In the genomic region with DNA sequence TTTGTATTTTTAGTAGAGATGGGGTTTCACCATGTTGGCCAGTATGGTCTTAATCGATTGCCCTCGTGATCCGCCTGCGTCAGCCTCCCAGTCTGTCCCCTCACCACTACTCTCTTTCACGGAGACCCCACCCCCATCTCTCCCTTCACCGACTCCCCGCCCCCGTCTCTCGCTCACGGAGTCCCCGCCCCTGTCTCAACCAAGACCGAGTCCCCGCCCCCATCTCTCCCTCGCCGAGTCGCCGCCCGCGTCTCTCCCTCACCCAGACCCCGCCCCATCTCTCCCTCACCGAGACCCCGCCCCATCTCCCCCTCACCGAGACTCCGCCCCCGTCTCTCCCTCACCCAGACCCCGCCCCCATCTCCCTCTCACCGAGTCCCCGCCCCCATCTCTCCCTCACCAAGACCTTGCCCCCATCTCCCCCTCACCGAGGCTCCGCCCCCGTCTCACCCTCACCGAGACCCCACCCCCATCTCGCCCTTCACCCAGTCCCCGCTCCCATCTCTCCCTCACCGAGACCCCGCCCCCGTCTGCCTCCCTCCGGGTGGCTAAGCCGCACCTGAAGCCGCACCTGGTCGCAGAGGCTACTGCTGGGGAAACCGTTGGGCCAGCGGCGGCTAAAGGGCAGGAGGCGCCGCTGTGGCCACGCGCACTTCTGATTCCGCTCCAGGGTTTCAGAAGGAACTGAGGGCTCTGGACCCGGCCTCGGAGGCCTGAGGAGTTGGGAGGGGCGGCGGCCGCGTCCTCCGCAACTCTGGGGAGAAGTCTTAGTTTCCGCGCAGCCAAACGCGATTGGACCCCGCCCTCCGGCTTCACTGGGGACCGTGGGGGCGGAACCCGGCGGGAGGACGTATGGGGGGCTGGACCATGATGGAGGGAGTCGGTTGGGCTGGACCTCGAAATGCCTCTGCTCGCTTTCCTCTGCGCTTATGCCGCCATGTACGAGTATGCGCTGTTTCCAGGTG, we compare ENCODE assay signal across 8 cellular contexts.
DNase-seq lines count a peak whose midpoint lies in the region; ATAC-seq and TF ChIP-seq lines count a peak whose summit lies in the region.

No MANE protein-coding gene starts in this region.

- peak; percentile 77 for ATAC-seq in GM21723 (IDR thresholded peaks at IDR 0.05; ENCODE audit: unreplicated experiment)

- H3K27me3 Mint-ChIP-seq in nephron progenitor cell (ENCODE audit: low read depth, poor library complexity), result no peaks in the 10 kb centered on the region
- no peaks in the 10 kb centered on the region for H3K27me3 Mint-ChIP-seq in stimulated activated naive CD8-positive, alpha-beta T cell treated with anti-CD3 and anti-CD28 coated beads, Interleukin-15, Interleukin-2, amounts not matched to agents 100 ng/mL and 50 ng/mL, for 24 hours

- POLR2A ChIA-PET in RWPE1 (lab: Yijun Ruan, JAX; ENCODE audit: low non-redundant PET), result interaction anchor here (0.6 kb wide), 1 partner anchor 132 kb away, joined by 4 read pairs; no protein-coding TSS in a partner anchor

- peaks cover 4% of the 10 kb centered on the region for H3K36me3 Mint-ChIP-seq in nephron progenitor cell (ENCODE audit: low read depth)
- no peaks in the 10 kb centered on the region for H3K36me3 Mint-ChIP-seq in stimulated activated naive CD8-positive, alpha-beta T cell treated with anti-CD3 and anti-CD28 coated beads, Interleukin-15, Interleukin-2, amounts not matched to agents 100 ng/mL and 50 ng/mL, for 24 hours (ENCODE audit: low read depth)

- DNase-seq in DMS153 (lab: John Stamatoyannopoulos, UW), result peak; percentile 95
- peak; percentile 91 to 94 for DNase-seq in Kasumi-1 (lab: John Stamatoyannopoulos, UW)
- peak; percentile 97 for DNase-seq in RWPE1 (ENCODE audit: low spot score)
- DNase-seq in activated gamma-delta T cell (lab: John Stamatoyannopoulos, UW), result peak; percentile 81
- peak; percentile 94 for DNase-seq in fibroblast of the conjunctiva (ENCODE audit: low read depth)
- peak; percentile 100 for DNase-seq in nephron progenitor cell

- H3K27ac Mint-ChIP-seq in nephron progenitor cell, result peak overlapping the region; percentile 99
- H3K27ac Mint-ChIP-seq in stimulated activated naive CD8-positive, alpha-beta T cell treated with anti-CD3 and anti-CD28 coated beads, Interleukin-15, Interleukin-2, amounts not matched to agents 100 ng/mL and 50 ng/mL, for 24 hours, result peak overlapping the region; percentile 92

- no peak for TF ChIP-seq CTCF in RWPE1 (conservative IDR thresholded peaks at IDR 0.05; ENCODE audit: low read depth)
- no peak for TF ChIP-seq CTCF in nephron progenitor cell (IDR thresholded peaks at IDR 0.05)

- CTCF ChIA-PET in RWPE1 (lab: Yijun Ruan, JAX), result no interaction called here

- peak overlapping the region; percentile 92 for H3K27ac ChIP-seq in RWPE1

- peaks cover 4% of the 10 kb centered on the region for H3K9me3 Mint-ChIP-seq in nephron progenitor cell
- H3K9me3 Mint-ChIP-seq in stimulated activated naive CD8-positive, alpha-beta T cell treated with anti-CD3 and anti-CD28 coated beads, Interleukin-15, Interleukin-2, amounts not matched to agents 100 ng/mL and 50 ng/mL, for 24 hours, result peaks cover 4% of the 10 kb centered on the region

- H3K4me1 Mint-ChIP-seq in nephron progenitor cell, result peaks cover 51% of the 10 kb centered on the region
- H3K4me1 Mint-ChIP-seq in stimulated activated naive CD8-positive, alpha-beta T cell treated with anti-CD3 and anti-CD28 coated beads, Interleukin-15, Interleukin-2, amounts not matched to agents 100 ng/mL and 50 ng/mL, for 24 hours (ENCODE audit: low read depth), result peaks cover 38% of the 10 kb centered on the region

- peak overlapping the region; percentile 93 for H3K4me3 Mint-ChIP-seq in nephron progenitor cell
- H3K4me3 Mint-ChIP-seq in stimulated activated naive CD8-positive, alpha-beta T cell treated with anti-CD3 and anti-CD28 coated beads, Interleukin-15, Interleukin-2, amounts not matched to agents 100 ng/mL and 50 ng/mL, for 24 hours, result peak overlapping the region; percentile 88

Comparison
In these comparisons a context has a peak if more than half of its experiments do, and no peak if none do; other contexts are left out.
1. Peak in every context shown above with its lines: DNase-seq, ATAC-seq and H3K27ac ChIP-seq.